12 cellular contexts compared by ENCODE assay signal in genomic region chr20:10505320-10506226, GRCh38.
DNase-seq lines count a peak whose midpoint lies in the region; ATAC-seq and TF ChIP-seq lines count a peak whose summit lies in the region.
"Had no signal": no experiment of that assay in that cellular context is flagged by ENCODE, and none has a peak within 500 bp of the region (broad histone marks: within the 10 kb centered on the region; RNA-seq: fewer than 3 reads in every experiment).

No MANE protein-coding gene starts in this region.

- H3K9me3 ChIP-seq in esophagus (ENCODE audit: control insufficient read depth in 2 of 2, insufficient read depth in 1 of 2, low read depth in 1 of 2, low read length in 1 of 2) (no peaks in the 10 kb centered on the region), muscle layer of colon (ENCODE audit: low read length) (no peaks in the 10 kb centered on the region)

- H3K27me3 ChIP-seq in esophagus (ENCODE audit: control insufficient read depth in 1 of 2, insufficient read depth in 2 of 2, low read length in 2 of 2) (no peaks in the 10 kb centered on the region), muscle layer of colon (ENCODE audit: control insufficient read depth in 1 of 2, insufficient read depth in 2 of 2, low read length in 2 of 2) (no peaks in the 10 kb centered on the region)
- H3K27me3 ChIP-seq: dorsolateral prefrontal cortex had no signal

- intact Hi-C loops in Right ventricle myocardium inferior (cut with DNase I): no loop called here
- intact Hi-C loops in cardiac septum (cut with DNase I): no loop called here

- H3K4me3 ChIP-seq in esophagus (ENCODE audit: low read depth in 1 of 2, low read length in 2 of 2) (no peak overlapping the region), muscle layer of colon (ENCODE audit: low read depth in 1 of 2, low read length in 2 of 2) (no peak overlapping the region)
- H3K4me3 ChIP-seq: dorsolateral prefrontal cortex had no signal

- no peak for TF ChIP-seq CTCF in GM13976 (IDR thresholded peaks at IDR 0.05; ENCODE audit: borderline replicate concordance, control extremely low read depth, extremely low read depth, insufficient read depth, missing control alignments)

- H3K27ac ChIP-seq in esophagus (ENCODE audit: low read depth in 2 of 2, low read length in 1 of 2) (peak overlapping the region; percentile 74 to 83), muscle layer of colon (ENCODE audit: low read depth, low read length) (peak overlapping the region; percentile 73)

- H3K36me3 ChIP-seq in esophagus (ENCODE audit: control insufficient read depth in 2 of 2, insufficient read depth in 2 of 2, low read length in 1 of 2) (no peaks in the 10 kb centered on the region), muscle layer of colon (ENCODE audit: insufficient read depth, low read length) (no peaks in the 10 kb centered on the region)

- in situ Hi-C loops in GM13976 (cut with MboI; ENCODE audit: low sequenced_read_pairs, unreplicated experiment): no loop called here

- ATAC-seq in Right ventricle myocardium inferior (peak; percentile 82), HG03342 (IDR thresholded peaks at IDR 0.05; ENCODE audit: unreplicated experiment) (no peak)

- no peak for DNase-seq in Right ventricle myocardium inferior (ENCODE audit: missing footprints)
- no peak for DNase-seq in cardiac septum (ENCODE audit: low spot score)
- DNase-seq in GM13976 (ENCODE audit: low spot score): no peak
- DNase-seq in dedifferentiated amniotic fluid mesenchymal stem cell (ENCODE audit: extremely low spot score): no peak
- no peak for DNase-seq in activated effector memory CD4-positive, alpha-beta T cell treated with anti-CD3 and anti-CD28 coated beads, Interleukin-2, amount 50 U/mL, for 16 hours
- DNase-seq: dorsolateral prefrontal cortex; NCI-H1436 treated with DMSO at 0.1 percent for 48 hours; stimulated activated CD4-positive, alpha-beta T cell treated with anti-CD3 and anti-CD28 coated beads, Interleukin-15, amount 100 ng/mL, for 24 hours; SW 1271 had no signal

- H3K9ac ChIP-seq in muscle layer of colon (ENCODE audit: low read length): no peak overlapping the region

- H3K4me1 ChIP-seq in esophagus (ENCODE audit: control insufficient read depth in 2 of 2, insufficient read depth in 2 of 2, low read length in 1 of 2) (peaks cover 5 to 21% of the 10 kb centered on the region in 2 donors), muscle layer of colon (ENCODE audit: insufficient read depth, low read length) (peaks cover 59% of the 10 kb centered on the region)

- WGBS in esophagus, 2 donors: 39 to 42% methylated on average over 8 of the region's 8 CpGs
